Comparison of ENCODE assay signal across 8 cellular contexts in the genomic region with DNA sequence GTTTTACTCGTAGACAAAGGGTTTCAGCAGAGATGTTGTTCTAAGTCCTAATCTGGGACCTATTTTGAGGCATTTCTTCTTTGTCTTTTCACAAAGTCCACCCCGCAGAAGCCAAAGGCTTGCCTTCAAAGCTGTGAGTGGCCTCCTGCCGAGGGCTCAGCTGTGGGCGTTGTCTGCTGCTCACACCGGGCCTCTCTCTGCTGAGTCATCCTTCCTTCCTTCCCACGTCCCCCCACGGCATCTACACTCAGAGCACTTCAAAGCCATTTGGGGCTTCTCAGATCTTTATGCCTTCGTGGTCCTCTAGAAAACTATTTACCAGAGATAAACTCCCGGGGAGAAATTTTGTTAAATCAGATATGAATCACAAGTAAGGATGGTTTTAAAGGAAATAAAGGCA.
DNase-seq lines count a peak whose midpoint lies in the region; ATAC-seq and TF ChIP-seq lines count a peak whose summit lies in the region.

No MANE protein-coding gene starts in this region.

- ATAC-seq in GM19467 (IDR thresholded peaks at IDR 0.05; ENCODE audit: unreplicated experiment) = no peak

- TF ChIP-seq CTCF in fibroblast of pulmonary artery (IDR thresholded peaks at IDR 0.05; ENCODE audit: low read length, missing control alignments) = no peak

- H3K4me3 ChIP-seq in fibroblast of pulmonary artery (replicated peaks; ENCODE audit: low read depth, low read length) = no peak overlapping the region

- DNase-seq in EL (peak; percentile 70), HCEC 1CT (peak; percentile 67), NCI-H748 (lab: John Stamatoyannopoulos, UW; ENCODE audit: unreplicated experiment) (peak; percentile 80), fibroblast of pulmonary artery (ENCODE audit: low read depth) (peak; percentile 86)
- DNase-seq in activated CD8-positive, alpha-beta memory T cell treated with anti-CD3 and anti-CD28 coated beads for 24 hours = peak; percentile 79
- DNase-seq in stimulated activated CD4-positive, alpha-beta T cell treated with anti-CD3 and anti-CD28 coated beads, Interleukin-2, amount 100 ng/mL, for 48 hours = peak; percentile 43 to 47
- no peak for DNase-seq in effector CD8-positive, alpha-beta T cell (lab: John Stamatoyannopoulos, UW)
